In the genomic region with DNA sequence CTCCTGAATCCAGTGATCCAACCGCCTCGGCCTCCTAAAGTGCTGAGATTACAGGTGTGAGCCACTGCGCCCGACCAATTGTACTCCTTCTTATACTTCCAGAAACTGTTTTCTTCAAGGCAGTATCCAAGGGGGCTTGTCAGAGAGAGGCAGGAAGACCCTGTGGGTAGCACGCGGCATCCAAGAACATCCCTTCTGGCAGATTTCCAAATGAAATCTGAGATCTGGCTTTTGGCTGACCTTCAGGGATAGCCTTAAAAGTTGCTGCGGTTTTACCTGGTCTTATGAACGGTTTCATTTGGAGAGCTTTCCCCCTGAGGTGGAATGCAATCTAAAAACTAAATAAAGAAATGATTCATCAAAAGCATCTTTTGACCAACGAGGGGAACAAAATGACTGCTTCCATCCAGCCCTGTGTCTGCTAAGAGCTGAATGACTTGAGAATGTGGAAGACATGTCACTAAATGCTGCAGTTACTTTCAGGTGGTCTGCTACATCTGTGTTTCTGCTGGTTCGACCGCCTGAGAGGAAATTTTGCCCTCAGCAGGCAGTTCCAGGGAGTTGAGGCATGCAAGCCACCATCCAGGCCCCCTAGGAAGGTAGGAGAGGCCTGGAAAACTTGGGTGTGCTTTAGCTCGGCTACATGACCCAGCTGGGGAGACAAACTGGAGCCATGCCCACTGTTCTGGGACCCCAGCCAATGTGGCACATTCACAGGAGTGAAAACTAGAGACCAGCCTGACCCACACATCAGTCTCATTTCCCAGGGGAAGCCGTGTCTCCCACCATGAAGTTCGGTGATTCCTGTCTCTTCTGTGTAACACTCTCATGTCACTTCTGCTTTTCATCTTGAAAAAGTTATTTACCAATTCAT, we compare ENCODE assay signal across 10 cellular contexts.
DNase-seq lines count a peak whose midpoint lies in the region; ATAC-seq, FAIRE-seq and TF ChIP-seq lines count a peak whose summit lies in the region.
"Had no signal": no experiment of that assay in that cellular context is flagged by ENCODE, and none has a peak within 500 bp of the region (broad histone marks: within the 10 kb centered on the region; RNA-seq: fewer than 3 reads in every experiment).

No MANE protein-coding gene starts in this region.

- H3K27ac Mint-ChIP-seq in chondrocyte (ENCODE audit: unreplicated experiment), result peak overlapping the region; percentile 23

- H3K27me3 Mint-ChIP-seq in chondrocyte (ENCODE audit: low read depth), result no peaks in the 10 kb centered on the region

- DNase-seq in GM10248 (ENCODE audit: extremely low spot score), result peak; percentile 42
- no peak for DNase-seq in chondrocyte (ENCODE audit: low spot score)
- DNase-seq in HTR-8/SVneo (ENCODE audit: insufficient read length, low spot score), result no peak
- DNase-seq in foreskin fibroblast, result no peak
- no peak for DNase-seq in H7
- no peak for DNase-seq in ACHN
- DNase-seq: activated gamma-delta T cell treated with Interleukin-2 at 50 U/mL for 16 hours; NK-92 treated with Interleukin-12 subunit alpha and Interleukin-12 subunit beta, amount 100 ng/mL, for 24 hours had no signal

- no peak for FAIRE-seq in HTR-8/SVneo (lab: Jason Lieb, UNC)

- H3K4me3 ChIP-seq in foreskin fibroblast (ENCODE audit: low read depth in 1 of 2, low read length in 2 of 2) (no peak overlapping the region), H7 (ENCODE audit: insufficient read depth, low read depth, low read length) (no peak overlapping the region)

- H3K4me3 Mint-ChIP-seq in chondrocyte (ENCODE audit: unreplicated experiment), result no peak overlapping the region

- peaks cover 48% of the 10 kb centered on the region for H3K4me1 Mint-ChIP-seq in chondrocyte (ENCODE audit: low read depth)

- no peaks in the 10 kb centered on the region for H3K27me3 ChIP-seq in H7 (ENCODE audit: control insufficient read depth, insufficient read depth, low read length)

- CTCF ChIA-PET in GM10248 (lab: Yijun Ruan, JAX), result interaction anchor here (0.7 to 1.5 kb wide), 3 partner anchors 10 to 119 kb away, joined by 3 to 5 read pairs (median 3); no protein-coding TSS in a partner anchor

- H3K36me3 Mint-ChIP-seq in chondrocyte (ENCODE audit: low read depth), result no peaks in the 10 kb centered on the region

- peaks cover 9% of the 10 kb centered on the region for H3K9me3 Mint-ChIP-seq in chondrocyte (ENCODE audit: low read depth)

- no peak for TF ChIP-seq CTCF in GM10248 (IDR thresholded peaks at IDR 0.05; ENCODE audit: control extremely low read depth, extremely low read depth, low read depth, missing control alignments)
- no peak for TF ChIP-seq CTCF in chondrocyte (IDR thresholded peaks at IDR 0.05)
- no peak for TF ChIP-seq CTCF in foreskin fibroblast (IDR thresholded peaks at IDR 0.05; ENCODE audit: low read depth, low read length)

- H3K36me3 ChIP-seq in H7 (replicated peaks; ENCODE audit: control insufficient read depth, insufficient read depth, low read length), result no peaks in the 10 kb centered on the region

- in situ Hi-C loops in ACHN (cut with HindIII; ENCODE audit: low pct_ligation_motif_present, low pct_unique_long_range_greater_than_20kb, low sequenced_read_pairs), result no loop called here

- peak; percentile 76 for ATAC-seq in GM18870 (IDR thresholded peaks at IDR 0.05; ENCODE audit: unreplicated experiment)
- peak; percentile 63 for ATAC-seq in HG03039 (IDR thresholded peaks at IDR 0.05; ENCODE audit: unreplicated experiment)

- POLR2A ChIA-PET in GM10248 (lab: Yijun Ruan, JAX), result no interaction called here
